ENCODE assay signal across 12 cellular contexts in the genomic region with DNA sequence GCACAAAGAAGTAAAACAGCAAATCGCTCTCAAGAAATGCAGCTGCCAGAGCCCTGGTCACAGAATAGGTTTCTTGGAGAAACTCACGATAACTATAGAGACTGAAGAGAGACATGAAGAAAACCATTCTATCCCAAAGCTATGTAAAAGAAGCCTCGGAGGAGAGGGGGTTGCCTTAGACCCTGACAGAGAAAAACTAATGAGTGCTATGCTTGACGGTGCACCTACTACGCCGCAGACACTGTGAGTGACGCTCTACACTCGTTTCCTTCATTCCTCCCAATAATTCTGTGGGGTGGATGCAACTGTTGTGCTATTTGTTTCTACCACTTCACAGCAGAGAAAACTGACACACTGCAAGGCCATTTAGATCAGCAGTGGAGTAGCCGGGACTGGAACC.
DNase-seq lines count a peak whose midpoint lies in the region; ATAC-seq and TF ChIP-seq lines count a peak whose summit lies in the region.
"Had no signal": no experiment of that assay in that cellular context is flagged by ENCODE, and none has a peak within 500 bp of the region (broad histone marks: within the 10 kb centered on the region; RNA-seq: fewer than 3 reads in every experiment).

No MANE protein-coding gene starts in this region.

- peak overlapping the region; percentile 31 to 95 (median 82) for H3K27ac ChIP-seq in spleen
- H3K27ac ChIP-seq: 22Rv1 had no signal

- peaks cover 90% of the 10 kb centered on the region for H3K4me1 Mint-ChIP-seq in T-helper 2 cell treated with Interferon-gamma antibody and Interleukin-4, amounts not matched to agents 5 μg/mL and 100 μg/mL, for 36 hours (ENCODE audit: low read depth)
- H3K4me1 Mint-ChIP-seq in T-cell: peaks cover 99 to 100% (median 99%) of the 10 kb centered on the region in 3 donors
- H3K4me1 Mint-ChIP-seq in effector memory CD8-positive, alpha-beta T cell (ENCODE audit: low read depth in 2 of 2): peaks cover 83 to 97% of the 10 kb centered on the region in 2 donors

- peak overlapping the region in 2 of 8 donors; percentile 9 to 31 for H3K4me3 ChIP-seq in spleen

- no peaks in the 10 kb centered on the region for H3K9me3 Mint-ChIP-seq in T-helper 2 cell treated with Interferon-gamma antibody and Interleukin-4, amounts not matched to agents 5 μg/mL and 100 μg/mL, for 36 hours
- H3K9me3 Mint-ChIP-seq in T-cell: no peaks in the 10 kb centered on the region
- no peaks in the 10 kb centered on the region for H3K9me3 Mint-ChIP-seq in effector memory CD8-positive, alpha-beta T cell

- H3K27ac Mint-ChIP-seq in T-helper 2 cell treated with Interferon-gamma antibody and Interleukin-4, amounts not matched to agents 5 μg/mL and 100 μg/mL, for 36 hours: peak overlapping the region; percentile 91
- peak overlapping the region; percentile 93 to 98 for H3K27ac Mint-ChIP-seq in T-cell
- H3K27ac Mint-ChIP-seq in effector memory CD8-positive, alpha-beta T cell: peak overlapping the region; percentile 97

- CTCF ChIA-PET in T-cell (lab: Charles Lee): interaction anchor here (0.6 to 1.5 kb wide), 27 partner anchors 9 to 176 kb away, joined by 3 to 9 read pairs (median 5); no protein-coding TSS in a partner anchor

- intact Hi-C loops in spleen (cut with DNase I; ENCODE audit: low total_unique reads): no loop called here

- no peaks in the 10 kb centered on the region for H3K27me3 ChIP-seq in spleen (replicated peaks in 1 of 7)

- H3K4me1 ChIP-seq in spleen: peaks cover 79 to 100% (median 83%) of the 10 kb centered on the region in 6 donors

- H3K9me3 ChIP-seq in spleen: no peaks in the 10 kb centered on the region

- peaks cover 4 to 100% (median 69%) of the 10 kb centered on the region in 6 donors for H3K36me3 ChIP-seq in spleen

- DNase-seq in T-helper 2 cell treated with Interferon-gamma antibody and Interleukin-4, amounts not matched to agents 5 μg/mL and 100 μg/mL, for 36 hours (ENCODE audit: low spot score): peak; percentile 13
- no peak for DNase-seq in T-helper 2 cell
- DNase-seq in T-cell: peak in 7 of 34 experiments; percentile 41 to 74 (median 52)
- no peak for DNase-seq in effector memory CD8-positive, alpha-beta T cell
- DNase-seq in spleen: no peak
- no peak for DNase-seq in NCI-H510A treated with DMSO at 0.1 percent for 48 hours (lab: John Stamatoyannopoulos, UW)
- DNase-seq: glutamatergic neuron, NCI-H1105, NCI-H510A had no signal

- no peak for TF ChIP-seq CTCF in spleen (IDR thresholded peaks at IDR 0.05 in 8 of 11, conservative IDR thresholded peaks at IDR 0.05 in 3 of 11)

- H3K4me3 Mint-ChIP-seq in T-helper 2 cell treated with Interferon-gamma antibody and Interleukin-4, amounts not matched to agents 5 μg/mL and 100 μg/mL, for 36 hours: peak overlapping the region; percentile 72
- peak overlapping the region; percentile 71 to 99 (median 73) for H3K4me3 Mint-ChIP-seq in T-cell
- H3K4me3 Mint-ChIP-seq in effector memory CD8-positive, alpha-beta T cell: peak overlapping the region; percentile 77 to 83

- 81 to 82% (median 81%) methylated on average over 9 of the region's 9 CpGs for WGBS in spleen, 5 donors

- ATAC-seq in T-cell (replicated peaks in 1 of 4) (peak in 3 of 4 experiments; percentile 11 to 64 (median 44)), HG03439 (IDR thresholded peaks at IDR 0.05; ENCODE audit: unreplicated experiment) (no peak), HG02759 (IDR thresholded peaks at IDR 0.05; ENCODE audit: unreplicated experiment) (no peak)
- ATAC-seq in effector memory CD8-positive, alpha-beta T cell (replicated peaks): peak; percentile 8

- peaks cover 98% of the 10 kb centered on the region for H3K36me3 Mint-ChIP-seq in T-helper 2 cell treated with Interferon-gamma antibody and Interleukin-4, amounts not matched to agents 5 μg/mL and 100 μg/mL, for 36 hours (ENCODE audit: low read depth)
- H3K36me3 Mint-ChIP-seq in T-cell: peaks cover 97% of the 10 kb centered on the region
- H3K36me3 Mint-ChIP-seq in effector memory CD8-positive, alpha-beta T cell (ENCODE audit: insufficient read depth): peaks cover 100% of the 10 kb centered on the region

- H3K27me3 Mint-ChIP-seq in T-helper 2 cell treated with Interferon-gamma antibody and Interleukin-4, amounts not matched to agents 5 μg/mL and 100 μg/mL, for 36 hours (ENCODE audit: low read depth): no peaks in the 10 kb centered on the region
- H3K27me3 Mint-ChIP-seq in T-cell: no peaks in the 10 kb centered on the region
- no peaks in the 10 kb centered on the region for H3K27me3 Mint-ChIP-seq in effector memory CD8-positive, alpha-beta T cell

- TF ChIP-seq POLR2A in spleen (IDR thresholded peaks at IDR 0.05): no peak

- POLR2A ChIA-PET in T-cell (lab: Charles Lee): interaction anchor here (0.6 to 1.5 kb wide), 21 partner anchors 9 to 355 kb away, joined by 3 to 9 read pairs (median 4); no protein-coding TSS in a partner anchor

Comparison
In these comparisons a context has a peak if more than half of its experiments do, and no peak if none do; other contexts are left out.
1. ATAC-seq: peak in T-cell (3 of 4) and effector memory CD8-positive, alpha-beta T cell (single experiment); none in HG03439 (single experiment) and HG02759 (single experiment).
2. Peak in every context shown above with its lines, with median percentiles within 50 percentile points of each other: H3K27ac Mint-ChIP-seq and H3K4me3 Mint-ChIP-seq.